27 cellular contexts compared by ENCODE assay signal in genomic region chr12:21434704-21435103, GRCh38.
"Had no signal": no experiment of that assay in that cellular context is flagged by ENCODE, and none has a peak within 500 bp of the region (broad histone marks: within the 10 kb centered on the region; RNA-seq: fewer than 3 reads in every experiment).

No MANE protein-coding gene starts in this region.

- H3K27me3 ChIP-seq: right atrium auricular region, tibial nerve, upper lobe of right lung, uterus had no signal

- H3K4me3 Mint-ChIP-seq: effector memory CD8-positive, alpha-beta T cell; immature natural killer cell; memory B cell; mesothelial cell of epicardium; natural killer cell treated with Interleukin-12 subunit alpha and Interleukin-12 subunit beta and Interleukin-15 and Interleukin-18, amount 100 ng/mL, for 72 hours; neural crest cell; stimulated activated memory B cell treated with anti-CD40 and anti-IgM and Interleukin-4, amounts not matched to agents 10 μg/mL and 1 μg/mL and 100 μg/mL, for 72 hours; stimulated activated naive CD8-positive, alpha-beta T cell treated with anti-CD3 and anti-CD28 coated beads, Interleukin-15, Interleukin-2, amounts not matched to agents 100 ng/mL and 50 ng/mL, for 24 hours had no signal

- H3K36me3 ChIP-seq: neutrophil, right atrium auricular region, thoracic aorta, tibial nerve, upper lobe of right lung, uterus had no signal

- H3K9ac ChIP-seq: parathyroid adenoma had no signal

- ATAC-seq: effector memory CD8-positive, alpha-beta T cell; left lobe of liver; mucosa of descending colon; natural killer cell treated with Interleukin-12 subunit alpha and Interleukin-12 subunit beta and Interleukin-15 and Interleukin-18, amount 100 ng/mL, for 72 hours; sciatic nerve; stimulated activated memory B cell treated with anti-CD40 and anti-IgM and Interleukin-4, amounts not matched to agents 10 μg/mL and 1 μg/mL and 100 μg/mL, for 72 hours; upper lobe of right lung had no signal

- H3K9me3 Mint-ChIP-seq: effector memory CD8-positive, alpha-beta T cell; immature natural killer cell; memory B cell; mesothelial cell of epicardium; natural killer cell treated with Interleukin-12 subunit alpha and Interleukin-12 subunit beta and Interleukin-15 and Interleukin-18, amount 100 ng/mL, for 72 hours; stimulated activated memory B cell treated with anti-CD40 and anti-IgM and Interleukin-4, amounts not matched to agents 10 μg/mL and 1 μg/mL and 100 μg/mL, for 72 hours; stimulated activated naive CD8-positive, alpha-beta T cell treated with anti-CD3 and anti-CD28 coated beads, Interleukin-15, Interleukin-2, amounts not matched to agents 100 ng/mL and 50 ng/mL, for 24 hours had no signal

- DNase-seq: effector memory CD8-positive, alpha-beta T cell; hypothalamus; immature natural killer cell; islet precursor cell; mucosa of descending colon; naive B cell; stimulated activated CD4-positive, alpha-beta T cell treated with anti-CD3 and anti-CD28 coated beads, Interleukin-4, amount 100 ng/mL, for 4 hours; upper lobe of right lung; uterus had no signal

- H3K4me3 ChIP-seq: coronary artery, lung, mucosa of descending colon, right atrium auricular region, thoracic aorta, tibial nerve, upper lobe of right lung, uterus had no signal

- H3K27ac Mint-ChIP-seq: effector memory CD8-positive, alpha-beta T cell; immature natural killer cell; memory B cell; mesothelial cell of epicardium; naive B cell; natural killer cell treated with Interleukin-12 subunit alpha and Interleukin-12 subunit beta and Interleukin-15 and Interleukin-18, amount 100 ng/mL, for 72 hours; progenitor cell of endocrine pancreas; stimulated activated memory B cell treated with anti-CD40 and anti-IgM and Interleukin-4, amounts not matched to agents 10 μg/mL and 1 μg/mL and 100 μg/mL, for 72 hours; stimulated activated naive CD8-positive, alpha-beta T cell treated with anti-CD3 and anti-CD28 coated beads, Interleukin-15, Interleukin-2, amounts not matched to agents 100 ng/mL and 50 ng/mL, for 24 hours had no signal

- H3K27me3 Mint-ChIP-seq: effector memory CD8-positive, alpha-beta T cell; memory B cell; natural killer cell treated with Interleukin-12 subunit alpha and Interleukin-12 subunit beta and Interleukin-15 and Interleukin-18, amount 100 ng/mL, for 72 hours; stimulated activated memory B cell treated with anti-CD40 and anti-IgM and Interleukin-4, amounts not matched to agents 10 μg/mL and 1 μg/mL and 100 μg/mL, for 72 hours had no signal

- H3K27ac ChIP-seq: coronary artery, neutrophil, parathyroid adenoma, right atrium auricular region, thoracic aorta, tibial nerve, upper lobe of right lung, uterus had no signal

- H3K79me2 ChIP-seq: parathyroid adenoma had no signal

- H3K36me3 Mint-ChIP-seq: immature natural killer cell, mesothelial cell of epicardium, naive B cell had no signal

- H3K4me1 ChIP-seq: parathyroid adenoma had no signal

- FAIRE-seq: endometrium, frontal cortex had no signal
